ENCODE assay signal across 13 cellular contexts in genomic region chr6:148803979-148804378, GRCh38.
"Had no signal": no experiment of that assay in that cellular context is flagged by ENCODE, and none has a peak within 500 bp of the region (broad histone marks: within the 10 kb centered on the region; RNA-seq: fewer than 3 reads in every experiment).

No MANE protein-coding gene starts in this region.

- ATAC-seq: effector memory CD8-positive, alpha-beta T cell; left lobe of liver; mucosa of descending colon; naive thymus-derived CD8-positive, alpha-beta T cell; right cardiac atrium had no signal

- H3K36me3 ChIP-seq: neutrophil, transverse colon had no signal

- H3K4me3 ChIP-seq: mucosa of descending colon, transverse colon had no signal

- H3K9me3 ChIP-seq: mucosa of descending colon, neutrophil, transverse colon had no signal

- DNase-seq: activated CD4-positive, alpha-beta T cell treated with anti-CD3 and anti-CD28 coated beads for 48 hours; activated naive CD4-positive, alpha-beta T cell treated with anti-CD3 and anti-CD28 coated beads for 36 hours; effector memory CD8-positive, alpha-beta T cell; head of caudate nucleus; mucosa of descending colon; naive thymus-derived CD8-positive, alpha-beta T cell; right cardiac atrium; small intestine; T-helper 9 cell; transverse colon had no signal

- FAIRE-seq: islet of Langerhans had no signal

- H3K27me3 ChIP-seq: neutrophil, transverse colon had no signal

- H3K27ac ChIP-seq: neutrophil, transverse colon had no signal
